ENCODE assay signal across 8 cellular contexts in genomic region chr19:8320564-8321066, GRCh38. TPM values are rescaled to one million over a fixed set of nuclear protein-coding genes. Genes with fewer than 3 reads are reported as not detected.
DNase-seq lines count a peak whose midpoint lies in the region; ATAC-seq lines count a peak whose summit lies in the region.

No MANE protein-coding gene starts in this region.

- H3K9ac ChIP-seq in skeletal muscle tissue (ENCODE audit: low read depth in 1 of 3, low read length in 3 of 3), result peak overlapping the region; percentile 100

- H3K4me3 ChIP-seq in skeletal muscle tissue (ENCODE audit: low read length in 3 of 3), result peak overlapping the region; percentile 99 to 100 (median 99)

- H3K4me1 ChIP-seq in skeletal muscle tissue (ENCODE audit: control insufficient read depth in 3 of 3, insufficient read depth in 3 of 3, low read length in 3 of 3), result peaks cover 35 to 48% (median 39%) of the 10 kb centered on the region in 3 donors

- peaks cover 31% of the 10 kb centered on the region for H3K4me1 Mint-ChIP-seq in activated T-helper 1 cell treated with anti-CD3 and anti-CD28 coated beads, Interleukin-12 subunit alpha, Interleukin-12 subunit beta, Interleukin-2, Interleukin-4 antibody, amounts not matched to agents 30 ng/mL and 10 ng/mL and 1 ng/mL, durations not matched to agents 14 hours and 24 hours and 36 hours (ENCODE audit: low read depth)

- no peak for DNase-seq in activated T-helper 1 cell treated with anti-CD3 and anti-CD28 coated beads, Interleukin-12 subunit alpha, Interleukin-12 subunit beta, Interleukin-2, Interleukin-4 antibody, amounts not matched to agents 30 ng/mL and 10 ng/mL and 1 ng/mL, durations not matched to agents 14 hours and 24 hours and 36 hours (ENCODE audit: low spot score)
- peak; percentile 37 for DNase-seq in left ventricle myocardium superior
- no peak for DNase-seq in GOT3 (lab: John Stamatoyannopoulos, UW)
- DNase-seq in CD1c-positive myeloid dendritic cell (ENCODE audit: extremely low spot score), result no peak
- no peak for DNase-seq in Kasumi-1 (lab: John Stamatoyannopoulos, UW)

- intact Hi-C loops in activated T-helper 1 cell treated with anti-CD3 and anti-CD28 coated beads, Interleukin-12 subunit alpha, Interleukin-12 subunit beta, Interleukin-2, Interleukin-4 antibody, amounts not matched to agents 30 ng/mL and 10 ng/mL and 1 ng/mL, durations not matched to agents 14 hours and 24 hours and 36 hours (cut with micrococcal nuclease), result loop anchor here (1.0 to 5.0 kb wide), 7 partner anchors 12 to 377 kb away; partner anchors contain the start of genes CD320, KANK3, MARCHF2 and RAB11B
- intact Hi-C loops in left ventricle myocardium superior (cut with micrococcal nuclease), result no loop called here

- H3K27ac ChIP-seq in skeletal muscle tissue (ENCODE audit: low read depth, low read length), result peak overlapping the region; percentile 94

- H3K36me3 Mint-ChIP-seq in activated T-helper 1 cell treated with anti-CD3 and anti-CD28 coated beads, Interleukin-12 subunit alpha, Interleukin-12 subunit beta, Interleukin-2, Interleukin-4 antibody, amounts not matched to agents 30 ng/mL and 10 ng/mL and 1 ng/mL, durations not matched to agents 14 hours and 24 hours and 36 hours (ENCODE audit: low read depth), result peaks cover 21% of the 10 kb centered on the region

- peak overlapping the region; percentile 99 for H3K27ac Mint-ChIP-seq in activated T-helper 1 cell treated with anti-CD3 and anti-CD28 coated beads, Interleukin-12 subunit alpha, Interleukin-12 subunit beta, Interleukin-2, Interleukin-4 antibody, amounts not matched to agents 30 ng/mL and 10 ng/mL and 1 ng/mL, durations not matched to agents 14 hours and 24 hours and 36 hours

- ATAC-seq in GM18907 (IDR thresholded peaks at IDR 0.05; ENCODE audit: unreplicated experiment) (peak; percentile 24), HG03342 (IDR thresholded peaks at IDR 0.05; ENCODE audit: unreplicated experiment) (peak; percentile 20), left ventricle myocardium superior (peak; percentile 2)

- peak overlapping the region; percentile 100 for H3K4me3 Mint-ChIP-seq in activated T-helper 1 cell treated with anti-CD3 and anti-CD28 coated beads, Interleukin-12 subunit alpha, Interleukin-12 subunit beta, Interleukin-2, Interleukin-4 antibody, amounts not matched to agents 30 ng/mL and 10 ng/mL and 1 ng/mL, durations not matched to agents 14 hours and 24 hours and 36 hours

- no peaks in the 10 kb centered on the region for H3K9me3 Mint-ChIP-seq in activated T-helper 1 cell treated with anti-CD3 and anti-CD28 coated beads, Interleukin-12 subunit alpha, Interleukin-12 subunit beta, Interleukin-2, Interleukin-4 antibody, amounts not matched to agents 30 ng/mL and 10 ng/mL and 1 ng/mL, durations not matched to agents 14 hours and 24 hours and 36 hours

- no peaks in the 10 kb centered on the region for H3K27me3 ChIP-seq in skeletal muscle tissue (ENCODE audit: control insufficient read depth in 3 of 3, insufficient read depth in 3 of 3, low read length in 3 of 3)

- no peaks in the 10 kb centered on the region for H3K27me3 Mint-ChIP-seq in activated T-helper 1 cell treated with anti-CD3 and anti-CD28 coated beads, Interleukin-12 subunit alpha, Interleukin-12 subunit beta, Interleukin-2, Interleukin-4 antibody, amounts not matched to agents 30 ng/mL and 10 ng/mL and 1 ng/mL, durations not matched to agents 14 hours and 24 hours and 36 hours (ENCODE audit: insufficient read depth)

- H3K9me3 ChIP-seq in skeletal muscle tissue (ENCODE audit: control insufficient read depth in 3 of 3, low read length in 3 of 3), result no peaks in the 10 kb centered on the region

- peaks cover 22 to 30% (median 23%) of the 10 kb centered on the region in 3 donors for H3K36me3 ChIP-seq in skeletal muscle tissue (ENCODE audit: control insufficient read depth in 3 of 3, insufficient read depth in 3 of 3, low read length in 3 of 3)

RNA-seq across cellular contexts. Expression of gene NDUFA7, which starts 0.6 kb away (rescaled TPM):
- total RNA-seq in activated T-helper 1 cell treated with anti-CD3 and anti-CD28 coated beads, Interleukin-12 subunit alpha, Interleukin-12 subunit beta, Interleukin-2, Interleukin-4 antibody, amounts not matched to agents 30 ng/mL and 10 ng/mL and 1 ng/mL, durations not matched to agents 14 hours and 24 hours and 36 hours, result 51.1 and 51.8 TPM in 2 replicates
- 134 TPM for total RNA-seq in left ventricle myocardium superior
- 21.4 TPM for total RNA-seq in skeletal muscle tissue

RNA-seq across cellular contexts. Expression of gene RPS28, which starts 0.7 kb away (rescaled TPM):
- total RNA-seq in activated T-helper 1 cell treated with anti-CD3 and anti-CD28 coated beads, Interleukin-12 subunit alpha, Interleukin-12 subunit beta, Interleukin-2, Interleukin-4 antibody, amounts not matched to agents 30 ng/mL and 10 ng/mL and 1 ng/mL, durations not matched to agents 14 hours and 24 hours and 36 hours, result 1,836 and 1,872 TPM in 2 replicates
- total RNA-seq in left ventricle myocardium superior (1,189 TPM), skeletal muscle tissue (371 TPM)

RNA-seq across cellular contexts. Expression of gene CD320, which starts 12.5 kb away (rescaled TPM):
- 122 and 126 TPM in 2 replicates for total RNA-seq in activated T-helper 1 cell treated with anti-CD3 and anti-CD28 coated beads, Interleukin-12 subunit alpha, Interleukin-12 subunit beta, Interleukin-2, Interleukin-4 antibody, amounts not matched to agents 30 ng/mL and 10 ng/mL and 1 ng/mL, durations not matched to agents 14 hours and 24 hours and 36 hours
- total RNA-seq in left ventricle myocardium superior, result 37.9 TPM
- 11.5 TPM for total RNA-seq in skeletal muscle tissue

RNA-seq across cellular contexts. Expression of gene KANK3, which starts 22.4 kb away (rescaled TPM):
- 0.86 and 1.4 TPM in 2 replicates for total RNA-seq in activated T-helper 1 cell treated with anti-CD3 and anti-CD28 coated beads, Interleukin-12 subunit alpha, Interleukin-12 subunit beta, Interleukin-2, Interleukin-4 antibody, amounts not matched to agents 30 ng/mL and 10 ng/mL and 1 ng/mL, durations not matched to agents 14 hours and 24 hours and 36 hours
- 22.8 TPM for total RNA-seq in left ventricle myocardium superior
- 10.4 TPM for total RNA-seq in skeletal muscle tissue

RNA-seq across cellular contexts. Expression of gene ANGPTL4, which starts 43.3 kb away (rescaled TPM):
- 2.3 and 3.8 TPM in 2 replicates for total RNA-seq in activated T-helper 1 cell treated with anti-CD3 and anti-CD28 coated beads, Interleukin-12 subunit alpha, Interleukin-12 subunit beta, Interleukin-2, Interleukin-4 antibody, amounts not matched to agents 30 ng/mL and 10 ng/mL and 1 ng/mL, durations not matched to agents 14 hours and 24 hours and 36 hours
- total RNA-seq in left ventricle myocardium superior (11.7 TPM), skeletal muscle tissue (1.0 TPM)
